8 cellular contexts compared by ENCODE assay signal in genomic region chr7:23679898-23680416, GRCh38. TPM values are rescaled to one million over a fixed set of nuclear protein-coding genes. Genes with fewer than 3 reads are reported as not detected.
DNase-seq lines count a peak whose midpoint lies in the region; ATAC-seq and TF ChIP-seq lines count a peak whose summit lies in the region.

TSS of gene FAM221A (plus strand) at chr7:23680199. CDS start at chr7:23680219, 20 bp downstream.

- peak; percentile 91 for TF ChIP-seq CTCF in AG04449 (IDR thresholded peaks at IDR 0.05; ENCODE audit: insufficient read depth, low read length, missing control alignments)

- H3K4me1 ChIP-seq in mesodermal cell (ENCODE audit: control insufficient read depth, insufficient read depth, low read length, poor library complexity, severe bottlenecking), result peaks cover 3% of the 10 kb centered on the region

- peak; percentile 98 for ATAC-seq in GM18868 (IDR thresholded peaks at IDR 0.05; ENCODE audit: unreplicated experiment)
- peak; percentile 98 for ATAC-seq in HG03103 (IDR thresholded peaks at IDR 0.05; ENCODE audit: low read depth, unreplicated experiment)
- ATAC-seq in activated CD8-positive, alpha-beta T cell treated with anti-CD3 and anti-CD28 coated beads, Interleukin-2, amount 10 ng/mL, durations not matched to agents 7 days and 5 days, result peak; percentile 98
- peak; percentile 95 for ATAC-seq in effector memory CD8-positive, alpha-beta T cell (replicated peaks)

- H3K36me3 ChIP-seq in mesodermal cell (ENCODE audit: control insufficient read depth, insufficient read depth, low read length), result no peaks in the 10 kb centered on the region

- peaks cover 3% of the 10 kb centered on the region for H3K9me3 ChIP-seq in mesodermal cell (ENCODE audit: control insufficient read depth, low read length)

- CTCF ChIA-PET in AG04449 (lab: Yijun Ruan, JAX), result interaction anchor here (0.6 to 3.5 kb wide), 16 partner anchors 8 to 88 kb away, joined by 3 to 14 read pairs (median 4); partner anchors contain the start of genes CCDC126 and STK31
- CTCF ChIA-PET in activated CD8-positive, alpha-beta T cell treated with anti-CD3 and anti-CD28 coated beads, Interleukin-2, amount 10 ng/mL, durations not matched to agents 7 days and 5 days (lab: Charles Lee), result interaction anchor here (0.9 to 6.5 kb wide), 9 partner anchors 9 to 134 kb away, joined by 3 to 30 read pairs (median 4); partner anchors contain the start of genes CCDC126 and STK31

- WGBS in mesodermal cell (ENCODE audit: insufficient coverage in 2 of 2), 2 experiments, result 23 to 27% methylated on average over 25 to 50 of the region's 53 CpGs

- H3K27ac ChIP-seq in mesodermal cell (ENCODE audit: low read depth, low read length, severe bottlenecking), result peak within 1 kb of the TSS; percentile 49

- H3K4me1 Mint-ChIP-seq in activated CD8-positive, alpha-beta T cell treated with anti-CD3 and anti-CD28 coated beads, Interleukin-2, amount 10 ng/mL, durations not matched to agents 7 days and 5 days (ENCODE audit: low read depth), result peaks cover 11% of the 10 kb centered on the region
- H3K4me1 Mint-ChIP-seq in effector memory CD8-positive, alpha-beta T cell (ENCODE audit: low read depth in 2 of 2), result peaks cover 8 to 10% of the 10 kb centered on the region in 2 donors

- H3K4me3 Mint-ChIP-seq in activated CD8-positive, alpha-beta T cell treated with anti-CD3 and anti-CD28 coated beads, Interleukin-2, amount 10 ng/mL, durations not matched to agents 7 days and 5 days, result peak within 1 kb of the TSS; percentile 92
- peak within 1 kb of the TSS; percentile 89 to 93 for H3K4me3 Mint-ChIP-seq in effector memory CD8-positive, alpha-beta T cell

- POLR2A ChIA-PET in AG04449 (lab: Yijun Ruan, JAX), result no interaction called here
- POLR2A ChIA-PET in activated CD8-positive, alpha-beta T cell treated with anti-CD3 and anti-CD28 coated beads, Interleukin-2, amount 10 ng/mL, durations not matched to agents 7 days and 5 days (lab: Charles Lee), result no interaction called here

- H3K4me3 ChIP-seq in AG04449 (ENCODE audit: low read depth, low read length) (peak within 1 kb of the TSS; percentile 64), mesodermal cell (ENCODE audit: extremely low read depth, insufficient read depth, low read length, poor library complexity, severe bottlenecking) (peak within 1 kb of the TSS; percentile 52)

- peak within 1 kb of the TSS; percentile 70 for H3K27ac Mint-ChIP-seq in activated CD8-positive, alpha-beta T cell treated with anti-CD3 and anti-CD28 coated beads, Interleukin-2, amount 10 ng/mL, durations not matched to agents 7 days and 5 days
- H3K27ac Mint-ChIP-seq in effector memory CD8-positive, alpha-beta T cell, result peak within 1 kb of the TSS; percentile 58 to 78

- DNase-seq in AG04449 (ENCODE audit: low read depth, low spot score) (no peak), NCI-H2227 (lab: John Stamatoyannopoulos, UW; ENCODE audit: unreplicated experiment) (peak; percentile 90)
- DNase-seq in activated CD8-positive, alpha-beta T cell treated with anti-CD3 and anti-CD28 coated beads, Interleukin-2, amount 10 ng/mL, durations not matched to agents 7 days and 5 days, result peak; percentile 85
- DNase-seq in effector memory CD8-positive, alpha-beta T cell, result peak; percentile 60 to 70 (median 67)
- DNase-seq in stimulated activated CD8-positive, alpha-beta memory T cell treated with anti-CD3 and anti-CD28 coated beads, Interleukin-15, amount 100 ng/mL, for 1 hour (ENCODE audit: low read depth), result peak; percentile 51

- H3K27me3 Mint-ChIP-seq in activated CD8-positive, alpha-beta T cell treated with anti-CD3 and anti-CD28 coated beads, Interleukin-2, amount 10 ng/mL, durations not matched to agents 7 days and 5 days (ENCODE audit: low read depth), result peaks cover 6% of the 10 kb centered on the region
- peaks cover 0 to 5% of the 10 kb centered on the region in 2 donors for H3K27me3 Mint-ChIP-seq in effector memory CD8-positive, alpha-beta T cell

- H3K9me3 Mint-ChIP-seq in activated CD8-positive, alpha-beta T cell treated with anti-CD3 and anti-CD28 coated beads, Interleukin-2, amount 10 ng/mL, durations not matched to agents 7 days and 5 days (ENCODE audit: insufficient read depth), result no peaks in the 10 kb centered on the region
- H3K9me3 Mint-ChIP-seq in effector memory CD8-positive, alpha-beta T cell, result no peaks in the 10 kb centered on the region

- H3K36me3 Mint-ChIP-seq in activated CD8-positive, alpha-beta T cell treated with anti-CD3 and anti-CD28 coated beads, Interleukin-2, amount 10 ng/mL, durations not matched to agents 7 days and 5 days (ENCODE audit: low read depth), result no peaks in the 10 kb centered on the region
- no peaks in the 10 kb centered on the region for H3K36me3 Mint-ChIP-seq in effector memory CD8-positive, alpha-beta T cell (ENCODE audit: insufficient read depth)

RNA-seq across cellular contexts. Expression of gene FAM221A, which starts in this region (rescaled TPM):
- total RNA-seq in activated CD8-positive, alpha-beta T cell treated with anti-CD3 and anti-CD28 coated beads, Interleukin-2, amount 10 ng/mL, durations not matched to agents 7 days and 5 days, result 1 to 10 TPM; 4.7 to 5.4 TPM
- polyA plus RNA-seq in mesodermal cell (2013, experiment 1 of 2), result 2.0 TPM
- polyA plus RNA-seq in mesodermal cell (2013, experiment 2 of 2), result 3.0 TPM
